ENCODE assay signal across 27 cellular contexts in genomic region chr1:232937741-232938375, GRCh38. TPM values are rescaled to one million over a fixed set of nuclear protein-coding genes. Genes with fewer than 3 reads are reported as not detected.
DNase-seq lines count a peak whose midpoint lies in the region; ATAC-seq, FAIRE-seq and TF ChIP-seq lines count a peak whose summit lies in the region.
"Had no signal": no experiment of that assay in that cellular context is flagged by ENCODE, and none has a peak within 500 bp of the region (broad histone marks: within the 10 kb centered on the region; RNA-seq: fewer than 3 reads in every experiment).

No MANE protein-coding gene starts in this region.

- in situ Hi-C loops in K562 (cut with MboI) = no loop called here

- peak overlapping the region; percentile 35 for H3K4me2 ChIP-seq in K562 (ENCODE audit: insufficient read depth, low read length)

- peak; percentile 73 for ATAC-seq in K562
- ATAC-seq in upper lobe of right lung = peak; percentile 48
- ATAC-seq: sciatic nerve had no signal

- H4K20me1 ChIP-seq in K562 (replicated peaks; ENCODE audit: control insufficient read depth, insufficient read depth, low read length) = no peaks in the 10 kb centered on the region

- H3K4me3 ChIP-seq in K562 (no peak overlapping the region), upper lobe of right lung (no peak overlapping the region), colonic mucosa (no peak overlapping the region)
- H3K4me3 ChIP-seq: Peyer's patch, transverse colon had no signal

- H3K27ac ChIP-seq in K562 (ENCODE audit: extremely low read depth, low read depth, low read length) (no peak overlapping the region), upper lobe of right lung (no peak overlapping the region), colonic mucosa (no peak overlapping the region)
- H3K27ac ChIP-seq: 22Rv1, Peyer's patch, transverse colon had no signal

- TF ChIP-seq EP300 in K562 (IDR thresholded peaks at IDR 0.05; ENCODE audit: low read length) = peak; percentile 70

- TF ChIP-seq RAD21 in K562 (CRISPR knock-in tag; conservative IDR thresholded peaks at IDR 0.05 in 1 of 2, IDR thresholded peaks at IDR 0.05 in 1 of 2) = no peak

- no TSS peak for BruUV-seq in K562 (replicated peaks; lab: Mats Ljungman, UMichigan)

- H3K9ac ChIP-seq in K562 (ENCODE audit: insufficient read depth in 1 of 2, low read depth in 2 of 2, low read length in 2 of 2) (no peak overlapping the region), colonic mucosa (ENCODE audit: low read depth in 2 of 2, low read length in 2 of 2) (no peak overlapping the region)

- intact Hi-C loops in K562 (cut with micrococcal nuclease) = no loop called here
- intact Hi-C loops in upper lobe of right lung (cut with DNase I) = no loop called here
- intact Hi-C loops in colonic mucosa (cut with DNase I) = no loop called here

- CTCF ChIA-PET in K562 (lab: Yijun Ruan, JAX; ENCODE audit: low intra/inter-chr PET ratio) = interaction anchor here (0.6 kb wide), 1 partner anchor 308 kb away, joined by 4 read pairs; no protein-coding TSS in a partner anchor

- H3K4me1 ChIP-seq in K562 (replicated peaks in 1 of 2; ENCODE audit: control insufficient read depth in 2 of 2, insufficient read depth in 2 of 2, low read length in 2 of 2) = peaks cover 0 to 9% of the 10 kb centered on the region in 2 experiments; a peak in 2 of 5 replicates
- H3K4me1 ChIP-seq in upper lobe of right lung = no peaks in the 10 kb centered on the region
- H3K4me1 ChIP-seq in colonic mucosa = no peaks in the 10 kb centered on the region
- H3K4me1 ChIP-seq: Peyer's patch, transverse colon had no signal

- TF ChIP-seq CTCF in K562 (IDR thresholded peaks at IDR 0.05 in 2 of 3, conservative IDR thresholded peaks at IDR 0.05 in 1 of 3; ENCODE audit: insufficient read depth in 2 of 3, low read depth in 1 of 3, low read length in 3 of 3) = no peak
- no peak for TF ChIP-seq CTCF in upper lobe of right lung (IDR thresholded peaks at IDR 0.05)
- no peak for TF ChIP-seq CTCF in colonic mucosa (IDR thresholded peaks at IDR 0.05)

- H3K9me1 ChIP-seq in K562 (ENCODE audit: control insufficient read depth, insufficient read depth, low read length) = no peaks in the 10 kb centered on the region

- H3K9me3 ChIP-seq in K562 (replicated peaks; ENCODE audit: control insufficient read depth, insufficient read depth, low read depth, low read length) (no peaks in the 10 kb centered on the region), upper lobe of right lung (no peaks in the 10 kb centered on the region), colonic mucosa (no peaks in the 10 kb centered on the region)
- H3K9me3 ChIP-seq: Peyer's patch, transverse colon had no signal

- DNase-seq in NOMO-1 (lab: John Stamatoyannopoulos, UW; ENCODE audit: unreplicated experiment in 2 of 2) (peak; percentile 35 to 75), NOMO-1 treated with dmso at 0.1 percent for 144 hours (lab: John Stamatoyannopoulos, UW; ENCODE audit: unreplicated experiment) (no peak), RPMI7951 (ENCODE audit: low read depth) (peak; percentile 21), K562 (ENCODE audit: extremely low read depth in 1 of 4, low spot score in 3 of 4) (no peak), upper lobe of right lung (no peak), colonic mucosa (no peak), mesenteric fat pad (ENCODE audit: low spot score) (no peak)
- DNase-seq in effector CD8-positive, alpha-beta T cell (lab: John Stamatoyannopoulos, UW) = no peak
- DNase-seq: activated CD4-positive, alpha-beta memory T cell treated with anti-CD3 and anti-CD28 coated beads, Interleukin-2, amount 10 ng/mL, durations not matched to agents 7 days and 5 days; activated gamma-delta T cell treated with Interleukin-2 at 50 U/mL for 16 hours; activated T-cell treated with anti-CD3 and anti-CD28 coated beads for 4 hours; amniotic stem cell; COR-L47; dermis blood vessel endothelial cell; hippocampal formation; NCI-H2171 treated with DMSO at 0.1 percent for 48 hours; Peyer's patch; stimulated activated CD4-positive, alpha-beta T cell treated with anti-CD3 and anti-CD28 coated beads, Interleukin-15, amount 100 ng/mL, for 24 hours; stimulated activated CD8-positive, alpha-beta memory T cell treated with anti-CD3 and anti-CD28 coated beads, Interleukin-4, amount 100 ng/mL, for 48 hours; T-helper 9 cell; transverse colon had no signal

- H3K36me3 ChIP-seq in K562 (ENCODE audit: control insufficient read depth, insufficient read depth, low read length) (no peaks in the 10 kb centered on the region), upper lobe of right lung (no peaks in the 10 kb centered on the region), colonic mucosa (no peaks in the 10 kb centered on the region)
- H3K36me3 ChIP-seq: Peyer's patch, transverse colon had no signal

- TF ChIP-seq POLR2A in K562 (conservative IDR thresholded peaks at IDR 0.05) = no peak

- no peaks in the 10 kb centered on the region for H3K79me2 ChIP-seq in K562 (ENCODE audit: control insufficient read depth, insufficient read depth, low read length)

- no peak for FAIRE-seq in K562 (lab: Jason Lieb, UNC)
- FAIRE-seq: endothelial cell of umbilical vein, frontal cortex, GM19239, islet of Langerhans had no signal

- peaks cover 2 to 5% of the 10 kb centered on the region in 2 experiments; a peak in 1 of 5 replicates for H3K27me3 ChIP-seq in K562 (ENCODE audit: control insufficient read depth in 2 of 2, insufficient read depth in 2 of 2, low read length in 2 of 2)
- no peaks in the 10 kb centered on the region for H3K27me3 ChIP-seq in upper lobe of right lung
- H3K27me3 ChIP-seq in colonic mucosa = no peaks in the 10 kb centered on the region
- H3K27me3 ChIP-seq: Peyer's patch, transverse colon had no signal

- H2AFZ ChIP-seq in K562 (ENCODE audit: low read depth, low read length) = peak overlapping the region; percentile 22

- WGBS in K562 (ENCODE audit: insufficient coverage, low coverage, missing lambda C conversion rate) = 2% methylated on average over 8 of the region's 8 CpGs

- POLR2A ChIA-PET in K562 (lab: Yijun Ruan, JAX) = no interaction called here

TF ChIP-seq in K562, 482 proteins besides CTCF, POLR2A, EP300 and RAD21 (continues in another document):
- peak; percentile 37; the same call in 1 of the 2 replicates for TF ChIP-seq TCF3 (CRISPR knock-in tag; IDR thresholded peaks at IDR 0.05)
- TF ChIP-seq ZNF75A (CRISPR knock-in tag; IDR thresholded peaks at IDR 0.05) = peak; percentile 22; the same call in 1 of the 2 replicates
- no peak for TF ChIP-seq ZNF41 (CRISPR knock-in tag; conservative IDR thresholded peaks at IDR 0.05)
- no peak for TF ChIP-seq COPS2 (conservative IDR thresholded peaks at IDR 0.05)
- TF ChIP-seq ELF2 (CRISPR knock-in tag; IDR thresholded peaks at IDR 0.05) = peak; percentile 58; the same call in 1 of the 2 replicates
- peak; percentile 40; the same call in 1 of the 2 replicates for TF ChIP-seq POLR2H (tag; IDR thresholded peaks at IDR 0.05; ENCODE audit: low read depth)
- TF ChIP-seq SAFB (IDR thresholded peaks at IDR 0.05; ENCODE audit: borderline replicate concordance, low read depth, low read length) = no peak
- no peak for TF ChIP-seq NR2C1 (IDR thresholded peaks at IDR 0.05)
- 0 out of 2 replicates have a peak, but pooled peaks have one; percentile 25 for TF ChIP-seq NR2C1 (tag; IDR thresholded peaks at IDR 0.05)
- no peak for TF ChIP-seq ZNF23 (CRISPR knock-in tag; IDR thresholded peaks at IDR 0.05)
- no peak for TF ChIP-seq MIER1 (IDR thresholded peaks at IDR 0.05; ENCODE audit: low read depth)
- TF ChIP-seq ZNF583 (CRISPR knock-in tag; IDR thresholded peaks at IDR 0.05) = no peak
- 0 out of 2 replicates have a peak, but pooled peaks have one; percentile 14 for TF ChIP-seq BCL6 (CRISPR knock-in tag; IDR thresholded peaks at IDR 0.05)
- TF ChIP-seq MYC (IDR thresholded peaks at IDR 0.05; ENCODE audit: low read depth, low read length) = peak; percentile 62
- TF ChIP-seq MYC (CRISPR knock-in tag; IDR thresholded peaks at IDR 0.05; ENCODE audit: borderline replicate concordance, low read depth) = no peak
- no peak for TF ChIP-seq ZNF695 (CRISPR knock-in tag; IDR thresholded peaks at IDR 0.05)
- TF ChIP-seq ZNF639 (CRISPR knock-in tag; conservative IDR thresholded peaks at IDR 0.05 in 1 of 2, IDR thresholded peaks at IDR 0.05 in 1 of 2) = 0 out of 4 replicates have a peak, but pooled peaks of 1 of the 2 experiments have one; percentile 42

RNA-seq across cellular contexts. Expression of gene NTPCR, which starts 12.6 kb away (rescaled TPM):
- 18.1 and 24.2 TPM in 2 replicates for total RNA-seq in RPMI7951 (2014; rRNA removed; shearing (Covaris generic))
- 13.4 and 27.5 TPM in 2 replicates for total RNA-seq in K562 (2011; cell fraction: chromatin; rRNA removed; ENCODE audit: low replicate concordance)
- total RNA-seq in K562 (2011; cell fraction: nucleolus; rRNA removed) = 8.7 and 12.6 TPM in 2 replicates
- 17.9 and 28.5 TPM in 2 replicates for total RNA-seq in K562 (2011; cell fraction: nucleoplasm; rRNA removed)
- total RNA-seq in K562 (2014; rRNA removed) (19.3 and 29.2 TPM in 2 replicates), K562 (2014; rRNA removed; fragmentation: Illumina TruSeq; extraction: Trizol) (49.6 and 54.5 TPM in 2 replicates), K562 (2015; rRNA removed; fragmentation: Illumina TruSeq; extraction: Trizol) (36.4 and 37.9 TPM in 2 replicates), K562 (2021) (48.8 and 52.6 TPM in 2 replicates), upper lobe of right lung (28.7 TPM), colonic mucosa (10 to 100 TPM; 57.0 to 64.8 TPM), mesenteric fat pad (33.5 TPM)
- polyA plus RNA-seq in K562 (2011; rRNA removed) (44.3 and 47.3 TPM in 2 replicates), K562 (2014; fragmentation: Illumina TruSeq; extraction: Trizol) (57.4 and 60.8 TPM in 2 replicates), K562 (2014; fragmentation: Nextera tagmentation; extraction: Ambion mirVana) (100 to 1,000 TPM; 101 to 105 TPM), K562 (2014; rRNA removed) (36.9 and 40.4 TPM in 2 replicates)
- polyA plus RNA-seq in K562 (2011; cell fraction: cytosol; rRNA removed) = 14.7 and 20.5 TPM in 2 replicates
- 21.2 and 25.4 TPM in 2 replicates for polyA plus RNA-seq in K562 (2011; cell fraction: nucleus; rRNA removed)
- 54.3 and 59.2 TPM in 2 replicates for polyA plus RNA-seq in K562 (2012)
- polyA minus RNA-seq in K562 (2011; rRNA and poly(A)+ RNA removed) = 20.2 and 25.0 TPM in 2 replicates
- 9.9 and 20.2 TPM in 2 replicates for polyA minus RNA-seq in K562 (2011; cell fraction: cytosol; rRNA and poly(A)+ RNA removed)
- 21.1 and 27.5 TPM in 2 replicates for polyA minus RNA-seq in K562 (2011; cell fraction: nucleus; rRNA and poly(A)+ RNA removed)

Comparison
In these comparisons a context has a peak if more than half of its experiments do, and no peak if none do; other contexts are left out.
1. DNase-seq: peak in NOMO-1 (2 of 2) and RPMI7951 (single experiment); none in NOMO-1 treated with dmso at 0.1 percent for 144 hours (single experiment), K562 (0 of 4), upper lobe of right lung (single experiment), colonic mucosa (single experiment), effector CD8-positive, alpha-beta T cell (single experiment) and mesenteric fat pad (single experiment).